Comparison of ENCODE assay signal across 8 cellular contexts in genomic region chr1:66929691-66929998, GRCh38. TPM values are rescaled to one million over a fixed set of nuclear protein-coding genes. Genes with fewer than 3 reads are reported as not detected.
DNase-seq lines count a peak whose midpoint lies in the region; ATAC-seq and TF ChIP-seq lines count a peak whose summit lies in the region.

No MANE protein-coding gene starts in this region.

- H3K9me3 Mint-ChIP-seq in MCF 10A (ENCODE audit: unreplicated experiment) (no peaks in the 10 kb centered on the region), mesothelial cell of epicardium (no peaks in the 10 kb centered on the region)

- peak overlapping the region; percentile 99 for H3K27ac Mint-ChIP-seq in MCF 10A (ENCODE audit: low read depth, unreplicated experiment)
- H3K27ac Mint-ChIP-seq in mesothelial cell of epicardium: peak overlapping the region; percentile 89

- intact Hi-C loops in left ventricle myocardium inferior (cut with micrococcal nuclease): no loop called here
- intact Hi-C loops in cardiac septum (cut with DNase I): loop anchor here (10.0 kb wide), 1 partner anchor 165 kb away; no protein-coding TSS in a partner anchor
- intact Hi-C loops in MCF 10A (cut with micrococcal nuclease): loop anchor here (5.0 to 10.0 kb wide), 2 partner anchors 123 to 655 kb away; partner anchors contain the start of gene SLC35D1
- intact Hi-C loops in uterus (cut with DNase I; ENCODE audit: low total_unique reads): no loop called here

- peaks cover 74% of the 10 kb centered on the region for H3K4me1 ChIP-seq in left ventricle myocardium inferior
- peaks cover 5 to 6% of the 10 kb centered on the region in 2 donors for H3K4me1 ChIP-seq in uterus

- DNase-seq in left ventricle myocardium inferior (no peak), cardiac septum (ENCODE audit: low spot score) (no peak), MCF 10A (ENCODE audit: unreplicated experiment) (no peak), mesothelial cell of epicardium (ENCODE audit: low spot score in 2 of 2, unreplicated experiment in 2 of 2) (no peak), uterus (no peak), superior temporal gyrus (ENCODE audit: extremely low spot score) (no peak), HuH-7 (ENCODE audit: low spot score) (no peak)

- H3K36me3 ChIP-seq in left ventricle myocardium inferior: peaks cover 5% of the 10 kb centered on the region
- no peaks in the 10 kb centered on the region for H3K36me3 ChIP-seq in uterus

- BruUV-seq in MCF 10A (replicated peaks; lab: Mats Ljungman, UMichigan): TSS peak; percentile 22

- H3K36me3 Mint-ChIP-seq in MCF 10A (ENCODE audit: insufficient read depth, unreplicated experiment): peaks cover 17% of the 10 kb centered on the region
- no peaks in the 10 kb centered on the region for H3K36me3 Mint-ChIP-seq in mesothelial cell of epicardium

- CTCF ChIA-PET in MCF 10A (lab: Yijun Ruan, JAX): interaction anchor here (1.2 kb wide), 1 partner anchor 158 kb away, joined by 3 read pairs; no protein-coding TSS in a partner anchor

- H3K9me3 ChIP-seq in left ventricle myocardium inferior (replicated peaks) (no peaks in the 10 kb centered on the region), uterus (no peaks in the 10 kb centered on the region)

- ATAC-seq in GM21381 (IDR thresholded peaks at IDR 0.05; ENCODE audit: unreplicated experiment): no peak

- peak overlapping the region; percentile 95 for H3K27ac ChIP-seq in left ventricle myocardium inferior (replicated peaks)
- peak overlapping the region; percentile 97 for H3K27ac ChIP-seq in uterus

- H3K4me1 Mint-ChIP-seq in MCF 10A (ENCODE audit: insufficient read depth, unreplicated experiment) (peaks cover 29% of the 10 kb centered on the region), mesothelial cell of epicardium (peaks cover 49% of the 10 kb centered on the region)

- H3K27me3 ChIP-seq in left ventricle myocardium inferior (ENCODE audit: low read depth): no peaks in the 10 kb centered on the region
- no peaks in the 10 kb centered on the region for H3K27me3 ChIP-seq in uterus

- POLR2A ChIA-PET in MCF 10A (lab: Yijun Ruan, JAX): interaction anchor here (0.7 to 6.2 kb wide), 9 partner anchors 10 to 779 kb away, joined by 3 to 63 read pairs (median 5); partner anchors contain the start of gene SLC35D1

- no peaks in the 10 kb centered on the region for H3K27me3 Mint-ChIP-seq in MCF 10A (ENCODE audit: insufficient read depth, unreplicated experiment)
- no peaks in the 10 kb centered on the region for H3K27me3 Mint-ChIP-seq in mesothelial cell of epicardium (ENCODE audit: low read depth)

- no peak for TF ChIP-seq POLR2A in uterus (IDR thresholded peaks at IDR 0.05)

- H3K4me3 ChIP-seq in left ventricle myocardium inferior: peak overlapping the region; percentile 83
- H3K4me3 ChIP-seq in uterus: peak overlapping the region; percentile 78 to 97

- peak overlapping the region; percentile 84 for H3K4me3 Mint-ChIP-seq in MCF 10A (ENCODE audit: unreplicated experiment)
- H3K4me3 Mint-ChIP-seq in mesothelial cell of epicardium: peak overlapping the region; percentile 93

- no peak for TF ChIP-seq CTCF in left ventricle myocardium inferior (IDR thresholded peaks at IDR 0.05; ENCODE audit: borderline replicate concordance)
- TF ChIP-seq CTCF in MCF 10A (IDR thresholded peaks at IDR 0.05; ENCODE audit: unreplicated experiment): no peak
- TF ChIP-seq CTCF in mesothelial cell of epicardium (IDR thresholded peaks at IDR 0.05; ENCODE audit: unreplicated experiment): no peak
- TF ChIP-seq CTCF in uterus (IDR thresholded peaks at IDR 0.05): no peak

RNA-seq across cellular contexts. Expression of gene MIER1, which starts 4.9 kb away (rescaled TPM):
- total RNA-seq in left ventricle myocardium inferior (18.1 TPM), cardiac septum (27.8 TPM), MCF 10A (2022) (32.1 and 36.5 TPM in 2 replicates), mesothelial cell of epicardium (34.3 to 39.9 TPM (median 36.5 TPM) in 3 replicates), uterus (10 to 100 TPM; 25.1 to 59.9 (median 44.9) TPM)

RNA-seq across cellular contexts. Expression of gene DNAI4, which starts 5.0 kb away (rescaled TPM):
- 17.9 TPM for total RNA-seq in left ventricle myocardium inferior
- total RNA-seq in cardiac septum: 10.9 TPM
- 7.2 and 9.6 TPM in 2 replicates for total RNA-seq in MCF 10A (2022)
- 8.9 to 12.8 TPM (median 9.3 TPM) in 3 replicates for total RNA-seq in mesothelial cell of epicardium
- total RNA-seq in uterus: 10 to 100 TPM; 30.6 to 99.5 (median 55.4) TPM

Comparison
In these comparisons a context has a peak if more than half of its experiments do, and no peak if none do; other contexts are left out.
1. intact Hi-C loops: an anchor here in cardiac septum (10.0 kb wide) and MCF 10A (5.0 to 10.0 kb wide); none called in left ventricle myocardium inferior and uterus.